2 cellular contexts compared by ENCODE assay signal in the genomic region with DNA sequence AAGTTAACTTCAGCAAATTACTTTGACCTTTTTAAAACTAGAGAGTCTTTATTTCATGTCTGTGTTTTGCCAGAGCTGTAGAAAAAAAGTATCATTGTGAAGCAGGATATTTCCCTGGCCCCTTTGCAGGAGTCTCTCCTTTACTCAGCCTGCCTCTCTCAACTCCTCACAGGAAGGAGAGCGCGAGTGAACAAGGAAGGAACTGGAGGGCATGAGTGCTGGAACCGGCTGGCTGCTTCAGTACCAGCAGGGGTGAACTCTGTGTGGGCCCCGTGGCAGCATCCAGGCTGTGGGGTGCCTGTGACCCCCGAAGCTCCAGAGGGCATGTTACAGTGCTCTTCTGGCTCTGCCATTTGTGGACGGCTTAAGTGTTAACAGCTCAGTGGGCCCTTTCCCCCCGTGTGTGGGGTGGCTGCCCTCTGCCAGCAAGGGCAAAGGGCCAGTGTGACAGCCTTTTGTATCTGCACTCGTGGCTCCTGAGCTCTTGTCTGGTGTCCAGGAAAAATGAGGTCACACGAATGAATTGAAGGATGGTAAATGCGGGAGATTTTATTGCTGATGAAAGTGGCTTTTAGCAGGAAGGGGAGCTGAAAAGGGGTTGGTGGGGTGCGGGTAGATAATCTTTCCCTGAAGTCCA.
TF ChIP-seq lines count a peak whose summit lies in the region.

No MANE protein-coding gene starts in this region.

TF ChIP-seq in liver, 16 proteins besides CTCF, POLR2A, EP300 and RAD21 (continued from another document):
- TF ChIP-seq RXRA (IDR thresholded peaks at IDR 0.05) (peak; percentile 28 to 33), NR2F2 (IDR thresholded peaks at IDR 0.05) (no peak), MAX (IDR thresholded peaks at IDR 0.05) (no peak), HNF4G (IDR thresholded peaks at IDR 0.05) (no peak), FOXA2 (IDR thresholded peaks at IDR 0.05) (no peak), ATF3 (IDR thresholded peaks at IDR 0.05) (no peak)

TF ChIP-seq in HepG2, 621 proteins besides CTCF, POLR2A, EP300 and RAD21 (continued from another document):
- no peak for TF ChIP-seq JDP2 (CRISPR knock-in tag; IDR thresholded peaks at IDR 0.05; ENCODE audit: borderline replicate concordance)
- no peak for TF ChIP-seq PHF5A (CRISPR knock-in tag; IDR thresholded peaks at IDR 0.05; ENCODE audit: low read depth, unreplicated experiment)
- TF ChIP-seq ZNF251 (CRISPR knock-in tag; IDR thresholded peaks at IDR 0.05), result no peak
- TF ChIP-seq RNF2 (conservative IDR thresholded peaks at IDR 0.05; ENCODE audit: low read depth), result no peak
- no peak for TF ChIP-seq DRAP1 (CRISPR knock-in tag; IDR thresholded peaks at IDR 0.05)
- TF ChIP-seq ZNF430 (CRISPR knock-in tag; IDR thresholded peaks at IDR 0.05), result no peak
- TF ChIP-seq EED (CRISPR knock-in tag; IDR thresholded peaks at IDR 0.05), result no peak
- TF ChIP-seq, protein P1, sequence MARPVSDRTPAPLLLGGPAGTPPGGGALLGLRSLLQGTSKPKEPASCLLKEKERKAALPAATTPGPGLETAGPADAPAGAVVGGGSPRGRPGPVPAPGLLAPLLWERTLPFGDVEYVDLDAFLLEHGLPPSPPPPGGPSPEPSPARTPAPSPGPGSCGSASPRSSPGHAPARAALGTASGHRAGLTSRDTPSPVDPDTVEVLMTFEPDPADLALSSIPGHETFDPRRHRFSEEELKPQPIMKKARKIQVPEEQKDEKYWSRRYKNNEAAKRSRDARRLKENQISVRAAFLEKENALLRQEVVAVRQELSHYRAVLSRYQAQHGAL (CRISPR knock-in tag; IDR thresholded peaks at IDR 0.05; ENCODE audit: not compliant biosample characterization), result no peak
- no peak for TF ChIP-seq SRSF4 (IDR thresholded peaks at IDR 0.05; ENCODE audit: low read depth, low read length, poor library complexity, severe bottlenecking)
- TF ChIP-seq TARDBP (CRISPR knock-in tag; IDR thresholded peaks at IDR 0.05), result no peak
- TF ChIP-seq FOXK1 (CRISPR knock-in tag; IDR thresholded peaks at IDR 0.05; ENCODE audit: borderline replicate concordance, low read depth), result no peak
- no peak for TF ChIP-seq ZNF329 (CRISPR knock-in tag; IDR thresholded peaks at IDR 0.05; ENCODE audit: low read depth)
- no peak for TF ChIP-seq ZNF720 (CRISPR knock-in tag; IDR thresholded peaks at IDR 0.05)
- no peak for TF ChIP-seq DDIT3 (CRISPR knock-in tag; IDR thresholded peaks at IDR 0.05)
- TF ChIP-seq ZNF160 (CRISPR knock-in tag; IDR thresholded peaks at IDR 0.05), result no peak
- no peak for TF ChIP-seq BCL3 (CRISPR knock-in tag; IDR thresholded peaks at IDR 0.05)
- no peak for TF ChIP-seq NFIB (CRISPR knock-in tag; IDR thresholded peaks at IDR 0.05; ENCODE audit: borderline replicate concordance)
